Comparison of ENCODE assay signal across 1 cellular context in the genomic region with DNA sequence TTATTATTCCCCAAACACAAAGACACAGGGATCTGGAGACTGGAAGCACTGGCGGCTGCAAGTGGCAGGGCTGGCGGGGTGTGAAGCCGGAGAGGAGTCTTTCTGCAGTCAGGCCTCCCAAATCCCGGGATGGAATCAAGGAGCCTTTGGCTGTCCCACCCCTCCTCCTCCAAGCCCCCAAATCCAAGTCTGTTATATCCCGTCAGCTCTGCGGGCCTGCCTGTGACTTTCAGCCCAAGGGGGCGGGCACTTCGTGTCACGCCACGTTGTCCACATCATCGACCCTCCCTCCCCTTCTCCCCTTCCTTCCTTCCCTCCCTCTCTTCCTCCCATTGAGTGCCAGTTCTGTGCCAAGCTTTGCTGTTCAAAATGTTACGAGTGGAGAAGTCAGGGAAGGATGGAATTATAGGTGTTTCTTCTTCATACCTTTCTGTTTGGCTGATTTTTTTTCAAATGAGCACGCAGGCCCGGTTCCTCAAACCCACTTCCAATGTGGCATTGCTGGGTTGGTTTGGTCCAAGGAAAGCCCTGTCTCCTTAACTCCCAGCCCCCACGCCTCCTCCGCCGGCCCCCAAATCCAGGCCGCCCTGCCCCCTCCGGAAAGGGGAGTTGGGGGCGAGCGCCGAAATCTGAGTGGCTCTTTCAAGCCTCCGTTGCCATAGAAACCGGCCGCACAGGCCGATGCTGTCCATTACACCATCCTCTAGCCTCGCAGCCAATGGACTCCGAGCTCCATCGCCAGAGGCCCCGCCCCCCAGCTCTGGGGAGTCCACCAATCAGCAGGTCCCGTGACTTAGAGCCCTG.
TF ChIP-seq lines count a peak whose summit lies in the region.

No MANE protein-coding gene starts in this region.

TF ChIP-seq in GM23338, 12 proteins besides CTCF, POLR2A, EP300 and RAD21 (continued from another document):
- TF ChIP-seq, protein P1, sequence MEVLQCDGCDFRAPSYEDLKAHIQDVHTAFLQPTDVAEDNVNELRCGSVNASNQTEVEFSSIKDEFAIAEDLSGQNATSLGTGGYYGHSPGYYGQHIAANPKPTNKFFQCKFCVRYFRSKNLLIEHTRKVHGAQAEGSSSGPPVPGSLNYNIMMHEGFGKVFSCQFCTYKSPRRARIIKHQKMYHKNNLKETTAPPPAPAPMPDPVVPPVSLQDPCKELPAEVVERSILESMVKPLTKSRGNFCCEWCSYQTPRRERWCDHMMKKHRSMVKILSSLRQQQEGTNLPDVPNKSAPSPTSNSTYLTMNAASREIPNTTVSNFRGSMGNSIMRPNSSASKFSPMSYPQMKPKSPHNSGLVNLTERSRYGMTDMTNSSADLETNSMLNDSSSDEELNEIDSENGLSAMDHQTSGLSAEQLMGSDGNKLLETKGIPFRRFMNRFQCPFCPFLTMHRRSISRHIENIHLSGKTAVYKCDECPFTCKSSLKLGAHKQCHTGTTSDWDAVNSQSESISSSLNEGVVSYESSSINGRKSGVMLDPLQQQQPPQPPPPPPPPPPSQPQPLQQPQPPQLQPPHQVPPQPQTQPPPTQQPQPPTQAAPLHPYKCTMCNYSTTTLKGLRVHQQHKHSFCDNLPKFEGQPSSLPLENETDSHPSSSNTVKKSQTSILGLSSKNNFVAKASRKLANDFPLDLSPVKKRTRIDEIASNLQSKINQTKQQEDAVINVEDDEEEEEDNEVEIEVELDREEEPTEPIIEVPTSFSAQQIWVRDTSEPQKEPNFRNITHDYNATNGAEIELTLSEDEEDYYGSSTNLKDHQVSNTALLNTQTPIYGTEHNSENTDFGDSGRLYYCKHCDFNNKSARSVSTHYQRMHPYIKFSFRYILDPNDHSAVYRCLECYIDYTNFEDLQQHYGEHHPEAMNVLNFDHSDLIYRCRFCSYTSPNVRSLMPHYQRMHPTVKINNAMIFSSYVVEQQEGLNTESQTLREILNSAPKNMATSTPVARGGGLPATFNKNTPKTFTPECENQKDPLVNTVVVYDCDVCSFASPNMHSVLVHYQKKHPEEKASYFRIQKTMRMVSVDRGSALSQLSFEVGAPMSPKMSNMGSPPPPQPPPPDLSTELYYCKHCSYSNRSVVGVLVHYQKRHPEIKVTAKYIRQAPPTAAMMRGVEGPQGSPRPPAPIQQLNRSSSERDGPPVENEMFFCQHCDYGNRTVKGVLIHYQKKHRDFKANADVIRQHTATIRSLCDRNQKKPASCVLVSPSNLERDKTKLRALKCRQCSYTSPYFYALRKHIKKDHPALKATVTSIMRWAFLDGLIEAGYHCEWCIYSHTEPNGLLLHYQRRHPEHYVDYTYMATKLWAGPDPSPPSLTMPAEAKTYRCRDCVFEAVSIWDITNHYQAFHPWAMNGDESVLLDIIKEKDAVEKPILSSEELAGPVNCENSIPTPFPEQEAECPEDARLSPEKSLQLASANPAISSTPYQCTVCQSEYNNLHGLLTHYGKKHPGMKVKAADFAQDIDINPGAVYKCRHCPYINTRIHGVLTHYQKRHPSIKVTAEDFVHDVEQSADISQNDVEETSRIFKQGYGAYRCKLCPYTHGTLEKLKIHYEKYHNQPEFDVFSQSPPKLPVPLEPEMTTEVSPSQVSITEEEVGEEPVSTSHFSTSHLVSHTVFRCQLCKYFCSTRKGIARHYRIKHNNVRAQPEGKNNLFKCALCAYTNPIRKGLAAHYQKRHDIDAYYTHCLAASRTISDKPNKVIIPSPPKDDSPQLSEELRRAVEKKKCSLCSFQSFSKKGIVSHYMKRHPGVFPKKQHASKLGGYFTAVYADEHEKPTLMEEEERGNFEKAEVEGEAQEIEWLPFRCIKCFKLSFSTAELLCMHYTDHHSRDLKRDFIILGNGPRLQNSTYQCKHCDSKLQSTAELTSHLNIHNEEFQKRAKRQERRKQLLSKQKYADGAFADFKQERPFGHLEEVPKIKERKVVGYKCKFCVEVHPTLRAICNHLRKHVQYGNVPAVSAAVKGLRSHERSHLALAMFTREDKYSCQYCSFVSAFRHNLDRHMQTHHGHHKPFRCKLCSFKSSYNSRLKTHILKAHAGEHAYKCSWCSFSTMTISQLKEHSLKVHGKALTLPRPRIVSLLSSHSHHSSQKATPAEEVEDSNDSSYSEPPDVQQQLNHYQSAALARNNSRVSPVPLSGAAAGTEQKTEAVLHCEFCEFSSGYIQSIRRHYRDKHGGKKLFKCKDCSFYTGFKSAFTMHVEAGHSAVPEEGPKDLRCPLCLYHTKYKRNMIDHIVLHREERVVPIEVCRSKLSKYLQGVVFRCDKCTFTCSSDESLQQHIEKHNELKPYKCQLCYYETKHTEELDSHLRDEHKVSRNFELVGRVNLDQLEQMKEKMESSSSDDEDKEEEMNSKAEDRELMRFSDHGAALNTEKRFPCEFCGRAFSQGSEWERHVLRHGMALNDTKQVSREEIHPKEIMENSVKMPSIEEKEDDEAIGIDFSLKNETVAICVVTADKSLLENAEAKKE (CRISPR knock-in tag; IDR thresholded peaks at IDR 0.05) = no peak
- TF ChIP-seq CREB1 (CRISPR knock-in tag; IDR thresholded peaks at IDR 0.05; ENCODE audit: low read depth) (peak; percentile 46; the same call in 1 of the 2 replicates), STAT1 (IDR thresholded peaks at IDR 0.05; ENCODE audit: unreplicated experiment) (no peak)
